12 cellular contexts compared by ENCODE assay signal in genomic region chr5:122313941-122314340, GRCh38.
"Had no signal": no experiment of that assay in that cellular context is flagged by ENCODE, and none has a peak within 500 bp of the region (broad histone marks: within the 10 kb centered on the region; RNA-seq: fewer than 3 reads in every experiment).

No MANE protein-coding gene starts in this region.

- H3K9me3 Mint-ChIP-seq: activated naive CD8-positive, alpha-beta T cell treated with anti-CD3 and anti-CD28 coated beads, Interleukin-2, amount 50 U/mL, for 24 hours had no signal

- DNase-seq: activated CD4-positive, alpha-beta T cell treated with anti-CD3 and anti-CD28 coated beads for 4 hours; activated naive CD4-positive, alpha-beta T cell treated with Interleukin-2 at 50 U/mL for 16 hours; activated naive CD8-positive, alpha-beta T cell treated with anti-CD3 and anti-CD28 coated beads, Interleukin-2, amount 50 U/mL, for 24 hours; heart right ventricle; kidney; left ventricle myocardium superior; mesendoderm; stimulated activated CD4-positive, alpha-beta T cell treated with anti-CD3 and anti-CD28 coated beads, Interleukin-2, amount 100 ng/mL, for 24 hours; stimulated activated naive CD8-positive, alpha-beta T cell treated with anti-CD3 and anti-CD28 coated beads, Interleukin-15, Interleukin-2, amounts not matched to agents 100 U/mL and 50 U/mL, for 24 hours had no signal

- H3K9me3 ChIP-seq: ascending aorta had no signal

- H3K27ac ChIP-seq: cardiac muscle cell had no signal

- H3K27ac Mint-ChIP-seq: activated naive CD8-positive, alpha-beta T cell treated with anti-CD3 and anti-CD28 coated beads, Interleukin-2, amount 50 U/mL, for 24 hours had no signal

- ATAC-seq: activated naive CD8-positive, alpha-beta T cell treated with anti-CD3 and anti-CD28 coated beads, Interleukin-2, amount 50 U/mL, for 24 hours; left ventricle myocardium superior; sciatic nerve; stimulated activated naive CD8-positive, alpha-beta T cell treated with anti-CD3 and anti-CD28 coated beads, Interleukin-15, Interleukin-2, amounts not matched to agents 100 U/mL and 50 U/mL, for 24 hours had no signal

- H3K36me3 ChIP-seq: ascending aorta, cardiac muscle cell, heart right ventricle had no signal

- H3K27me3 ChIP-seq: ascending aorta had no signal

- H3K4me3 Mint-ChIP-seq: activated naive CD8-positive, alpha-beta T cell treated with anti-CD3 and anti-CD28 coated beads, Interleukin-2, amount 50 U/mL, for 24 hours had no signal
